1 cellular context compared by ENCODE assay signal in the genomic region with DNA sequence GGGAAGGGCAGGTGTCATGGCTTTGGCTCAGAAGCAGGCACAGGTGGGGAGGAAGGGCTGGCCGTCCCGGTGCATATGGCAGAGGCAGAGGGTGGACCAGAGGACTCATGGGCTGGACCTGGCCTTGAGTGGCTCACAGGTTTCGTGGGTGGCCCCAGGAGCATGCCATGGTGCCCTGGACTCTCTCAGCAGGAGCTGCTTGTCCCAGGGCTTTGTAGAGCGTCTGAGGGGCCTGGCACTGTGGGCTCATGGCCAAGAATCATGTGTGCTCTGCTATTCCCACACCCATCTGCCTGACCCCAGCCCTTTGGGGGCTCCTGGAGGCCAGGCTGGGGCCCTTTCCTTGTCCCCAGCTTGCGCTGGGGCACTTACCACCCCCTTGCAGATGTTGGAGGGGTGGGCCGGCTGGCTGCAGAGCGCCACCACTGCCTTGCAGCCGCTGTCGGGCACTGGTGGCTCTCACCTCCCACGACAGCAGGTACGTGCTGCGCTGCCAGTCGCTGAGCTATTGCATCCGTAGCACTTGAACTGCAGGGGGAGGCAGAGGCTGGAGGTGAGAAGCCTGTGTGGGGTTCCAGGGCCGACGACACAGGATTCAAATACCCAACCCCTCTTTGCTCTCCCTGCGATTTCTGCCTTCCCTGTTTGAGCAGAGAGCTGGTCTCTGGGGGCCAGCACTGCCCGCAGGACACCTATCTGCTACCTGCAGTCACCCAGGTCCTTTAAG.
A peak's percentile ranks its signal among the peaks of the same experiment; 100 is the strongest.
TF ChIP-seq lines count a peak whose summit lies in the region.

No MANE protein-coding gene starts in this region.

TF ChIP-seq in HepG2, 621 proteins besides CTCF, POLR2A, EP300 and RAD21 (continued from another document):
- TF ChIP-seq, protein P1, sequence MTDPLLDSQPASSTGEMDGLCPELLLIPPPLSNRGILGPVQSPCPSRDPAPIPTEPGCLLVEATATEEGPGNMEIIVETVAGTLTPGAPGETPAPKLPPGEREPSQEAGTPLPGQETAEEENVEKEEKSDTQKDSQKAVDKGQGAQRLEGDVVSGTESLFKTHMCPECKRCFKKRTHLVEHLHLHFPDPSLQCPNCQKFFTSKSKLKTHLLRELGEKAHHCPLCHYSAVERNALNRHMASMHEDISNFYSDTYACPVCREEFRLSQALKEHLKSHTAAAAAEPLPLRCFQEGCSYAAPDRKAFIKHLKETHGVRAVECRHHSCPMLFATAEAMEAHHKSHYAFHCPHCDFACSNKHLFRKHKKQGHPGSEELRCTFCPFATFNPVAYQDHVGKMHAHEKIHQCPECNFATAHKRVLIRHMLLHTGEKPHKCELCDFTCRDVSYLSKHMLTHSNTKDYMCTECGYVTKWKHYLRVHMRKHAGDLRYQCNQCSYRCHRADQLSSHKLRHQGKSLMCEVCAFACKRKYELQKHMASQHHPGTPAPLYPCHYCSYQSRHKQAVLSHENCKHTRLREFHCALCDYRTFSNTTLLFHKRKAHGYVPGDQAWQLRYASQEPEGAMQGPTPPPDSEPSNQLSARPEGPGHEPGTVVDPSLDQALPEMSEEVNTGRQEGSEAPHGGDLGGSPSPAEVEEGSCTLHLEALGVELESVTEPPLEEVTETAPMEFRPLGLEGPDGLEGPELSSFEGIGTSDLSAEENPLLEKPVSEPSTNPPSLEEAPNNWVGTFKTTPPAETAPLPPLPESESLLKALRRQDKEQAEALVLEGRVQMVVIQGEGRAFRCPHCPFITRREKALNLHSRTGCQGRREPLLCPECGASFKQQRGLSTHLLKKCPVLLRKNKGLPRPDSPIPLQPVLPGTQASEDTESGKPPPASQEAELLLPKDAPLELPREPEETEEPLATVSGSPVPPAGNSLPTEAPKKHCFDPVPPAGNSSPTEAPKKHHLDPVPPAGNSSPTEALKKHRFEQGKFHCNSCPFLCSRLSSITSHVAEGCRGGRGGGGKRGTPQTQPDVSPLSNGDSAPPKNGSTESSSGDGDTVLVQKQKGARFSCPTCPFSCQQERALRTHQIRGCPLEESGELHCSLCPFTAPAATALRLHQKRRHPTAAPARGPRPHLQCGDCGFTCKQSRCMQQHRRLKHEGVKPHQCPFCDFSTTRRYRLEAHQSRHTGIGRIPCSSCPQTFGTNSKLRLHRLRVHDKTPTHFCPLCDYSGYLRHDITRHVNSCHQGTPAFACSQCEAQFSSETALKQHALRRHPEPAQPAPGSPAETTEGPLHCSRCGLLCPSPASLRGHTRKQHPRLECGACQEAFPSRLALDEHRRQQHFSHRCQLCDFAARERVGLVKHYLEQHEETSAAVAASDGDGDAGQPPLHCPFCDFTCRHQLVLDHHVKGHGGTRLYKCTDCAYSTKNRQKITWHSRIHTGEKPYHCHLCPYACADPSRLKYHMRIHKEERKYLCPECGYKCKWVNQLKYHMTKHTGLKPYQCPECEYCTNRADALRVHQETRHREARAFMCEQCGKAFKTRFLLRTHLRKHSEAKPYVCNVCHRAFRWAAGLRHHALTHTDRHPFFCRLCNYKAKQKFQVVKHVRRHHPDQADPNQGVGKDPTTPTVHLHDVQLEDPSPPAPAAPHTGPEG (CRISPR knock-in tag; IDR thresholded peaks at IDR 0.05) = no peak
- TF ChIP-seq DNMT3B (CRISPR knock-in tag; conservative IDR thresholded peaks at IDR 0.05) (no peak), STAG1 (CRISPR knock-in tag; IDR thresholded peaks at IDR 0.05) (peak; percentile 61), MED13 (CRISPR knock-in tag; IDR thresholded peaks at IDR 0.05) (no peak), CCAR2 (optimal IDR thresholded peaks at IDR 0.05; ENCODE audit: low read depth, low read length) (no peak), ZBTB8A (CRISPR knock-in tag; IDR thresholded peaks at IDR 0.05; ENCODE audit: borderline replicate concordance, low read depth) (no peak)
- TF ChIP-seq, protein P2, sequence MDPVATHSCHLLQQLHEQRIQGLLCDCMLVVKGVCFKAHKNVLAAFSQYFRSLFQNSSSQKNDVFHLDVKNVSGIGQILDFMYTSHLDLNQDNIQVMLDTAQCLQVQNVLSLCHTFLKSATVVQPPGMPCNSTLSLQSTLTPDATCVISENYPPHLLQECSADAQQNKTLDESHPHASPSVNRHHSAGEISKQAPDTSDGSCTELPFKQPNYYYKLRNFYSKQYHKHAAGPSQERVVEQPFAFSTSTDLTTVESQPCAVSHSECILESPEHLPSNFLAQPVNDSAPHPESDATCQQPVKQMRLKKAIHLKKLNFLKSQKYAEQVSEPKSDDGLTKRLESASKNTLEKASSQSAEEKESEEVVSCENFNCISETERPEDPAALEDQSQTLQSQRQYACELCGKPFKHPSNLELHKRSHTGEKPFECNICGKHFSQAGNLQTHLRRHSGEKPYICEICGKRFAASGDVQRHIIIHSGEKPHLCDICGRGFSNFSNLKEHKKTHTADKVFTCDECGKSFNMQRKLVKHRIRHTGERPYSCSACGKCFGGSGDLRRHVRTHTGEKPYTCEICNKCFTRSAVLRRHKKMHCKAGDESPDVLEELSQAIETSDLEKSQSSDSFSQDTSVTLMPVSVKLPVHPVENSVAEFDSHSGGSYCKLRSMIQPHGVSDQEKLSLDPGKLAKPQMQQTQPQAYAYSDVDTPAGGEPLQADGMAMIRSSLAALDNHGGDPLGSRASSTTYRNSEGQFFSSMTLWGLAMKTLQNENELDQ (CRISPR knock-in tag; IDR thresholded peaks at IDR 0.05; ENCODE audit: borderline replicate concordance) = no peak
- TF ChIP-seq, protein P3, sequence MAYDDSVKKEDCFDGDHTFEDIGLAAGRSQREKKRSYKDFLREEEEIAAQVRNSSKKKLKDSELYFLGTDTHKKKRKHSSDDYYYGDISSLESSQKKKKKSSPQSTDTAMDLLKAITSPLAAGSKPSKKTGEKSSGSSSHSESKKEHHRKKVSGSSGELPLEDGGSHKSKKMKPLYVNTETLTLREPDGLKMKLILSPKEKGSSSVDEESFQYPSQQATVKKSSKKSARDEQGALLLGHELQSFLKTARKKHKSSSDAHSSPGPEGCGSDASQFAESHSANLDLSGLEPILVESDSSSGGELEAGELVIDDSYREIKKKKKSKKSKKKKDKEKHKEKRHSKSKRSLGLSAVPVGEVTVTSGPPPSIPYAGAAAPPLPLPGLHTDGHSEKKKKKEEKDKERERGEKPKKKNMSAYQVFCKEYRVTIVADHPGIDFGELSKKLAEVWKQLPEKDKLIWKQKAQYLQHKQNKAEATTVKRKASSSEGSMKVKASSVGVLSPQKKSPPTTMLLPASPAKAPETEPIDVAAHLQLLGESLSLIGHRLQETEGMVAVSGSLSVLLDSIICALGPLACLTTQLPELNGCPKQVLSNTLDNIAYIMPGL (CRISPR knock-in tag; IDR thresholded peaks at IDR 0.05; ENCODE audit: borderline replicate concordance in 1 of 2, low read depth in 1 of 2) = no peak; a peak in 1 of 4 replicates
